ENCODE assay signal across 27 cellular contexts in the genomic region with DNA sequence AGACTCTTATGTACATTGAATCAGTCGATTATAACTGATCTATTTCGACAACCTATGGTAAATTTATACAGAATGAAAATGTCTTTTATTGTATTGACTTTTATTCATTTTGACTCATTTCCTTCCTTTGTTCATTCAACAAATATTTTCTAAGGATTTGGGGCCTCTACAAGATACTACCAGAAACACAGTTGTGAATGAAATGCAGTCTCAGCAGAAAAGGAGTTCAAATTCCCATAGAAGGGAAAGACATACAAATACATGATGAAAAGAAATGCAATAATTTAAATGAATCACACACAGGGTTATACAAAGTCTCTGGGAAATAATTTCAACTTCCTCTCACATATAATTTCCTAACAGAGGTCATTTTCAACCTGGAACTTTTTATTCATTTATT.
"Had no signal": no experiment of that assay in that cellular context is flagged by ENCODE, and none has a peak within 500 bp of the region (broad histone marks: within the 10 kb centered on the region; RNA-seq: fewer than 3 reads in every experiment).

No MANE protein-coding gene starts in this region.

- H3K36me3 Mint-ChIP-seq: activated naive CD4-positive, alpha-beta T cell treated with anti-CD3 and anti-CD28 coated beads, Interleukin-2, amount 50 U/mL, for 72 hours; memory B cell; naive thymus-derived CD8-positive, alpha-beta T cell had no signal

- H3K9ac ChIP-seq: parathyroid adenoma had no signal

- H3K27ac Mint-ChIP-seq: activated CD4-positive, alpha-beta T cell treated with anti-CD3 and anti-CD28 coated beads for 36 hours; activated naive CD4-positive, alpha-beta T cell treated with anti-CD3 and anti-CD28 coated beads, Interleukin-2, amount 50 U/mL, for 72 hours; activated T-cell treated with anti-CD3 and anti-CD28 coated beads, Interleukin-2, amount 50 U/mL, for 72 hours; dendritic cell treated with granulocyte-macrophage colony-stimulating factor and Interleukin-4, amounts not matched to agents 40 ng/mL and 50 ng/mL, for 4 days; memory B cell; naive thymus-derived CD8-positive, alpha-beta T cell had no signal

- H3K4me1 Mint-ChIP-seq: activated CD4-positive, alpha-beta T cell treated with anti-CD3 and anti-CD28 coated beads for 36 hours; central memory CD8-positive, alpha-beta T cell; memory B cell; naive thymus-derived CD8-positive, alpha-beta T cell had no signal

- H3K36me3 ChIP-seq: breast epithelium, suprapubic skin, tibial nerve had no signal

- H3K27ac ChIP-seq: breast epithelium, parathyroid adenoma, psoas muscle, suprapubic skin, tibial nerve had no signal

- H3K4me2 ChIP-seq: smooth muscle cell had no signal

- H3K79me2 ChIP-seq: parathyroid adenoma had no signal

- H3K4me1 ChIP-seq: breast epithelium, parathyroid adenoma, psoas muscle, suprapubic skin, tibial nerve had no signal

- DNase-seq: activated CD4-positive, alpha-beta T cell treated with anti-CD3 and anti-CD28 coated beads for 36 hours; activated CD4-positive, alpha-beta T cell treated with anti-CD3 and anti-CD28 coated beads, Interleukin-2, amount 50 U/mL, for 4 hours; activated CD4-positive, CD25-positive, alpha-beta regulatory T cell; activated naive CD4-positive, alpha-beta T cell; activated T-cell treated with anti-CD3 and anti-CD28 coated beads for 4 hours; activated T-cell treated with anti-CD3 and anti-CD28 coated beads, Interleukin-2, amount 50 U/mL, for 72 hours; effector CD4-positive, alpha-beta T cell; head of caudate nucleus; hippocampal formation; left colon; naive thymus-derived CD8-positive, alpha-beta T cell; occipital lobe; psoas muscle; stimulated activated CD4-positive, alpha-beta T cell treated with anti-CD3 and anti-CD28 coated beads, Interleukin-15, amount 100 ng/mL, for 24 hours; stimulated activated CD4-positive, alpha-beta T cell treated with anti-CD3 and anti-CD28 coated beads, Interleukin-2, amount 100 ng/mL, for 24 hours; stimulated activated naive CD4-positive, alpha-beta T cell had no signal

- H3K4me3 Mint-ChIP-seq: activated CD4-positive, alpha-beta T cell treated with anti-CD3 and anti-CD28 coated beads for 36 hours; activated T-cell treated with anti-CD3 and anti-CD28 coated beads, Interleukin-2, amount 50 U/mL, for 72 hours; central memory CD8-positive, alpha-beta T cell; dendritic cell treated with granulocyte-macrophage colony-stimulating factor and Interleukin-4, amounts not matched to agents 40 ng/mL and 50 ng/mL, for 4 days; memory B cell; naive thymus-derived CD8-positive, alpha-beta T cell; neural crest cell had no signal

- H2AFZ ChIP-seq: parathyroid adenoma had no signal

- H3K9me3 Mint-ChIP-seq: activated naive CD4-positive, alpha-beta T cell treated with anti-CD3 and anti-CD28 coated beads, Interleukin-2, amount 50 U/mL, for 72 hours; activated T-cell treated with anti-CD3 and anti-CD28 coated beads, Interleukin-2, amount 50 U/mL, for 72 hours; dendritic cell treated with granulocyte-macrophage colony-stimulating factor and Interleukin-4, amounts not matched to agents 40 ng/mL and 50 ng/mL, for 4 days; neural crest cell had no signal

- H3K9me3 ChIP-seq: breast epithelium, psoas muscle, suprapubic skin, tibial nerve had no signal

- H3K27me3 ChIP-seq: breast epithelium, suprapubic skin, tibial nerve had no signal

- H3K27me3 Mint-ChIP-seq: activated CD4-positive, alpha-beta T cell treated with anti-CD3 and anti-CD28 coated beads for 36 hours; central memory CD8-positive, alpha-beta T cell; dendritic cell treated with granulocyte-macrophage colony-stimulating factor and Interleukin-4, amounts not matched to agents 40 ng/mL and 50 ng/mL, for 4 days; memory B cell had no signal

- FAIRE-seq: keratinocyte had no signal

- H3K4me3 ChIP-seq: breast epithelium, psoas muscle, smooth muscle cell, suprapubic skin, tibial nerve had no signal
